23 cellular contexts compared by ENCODE assay signal in the genomic region with DNA sequence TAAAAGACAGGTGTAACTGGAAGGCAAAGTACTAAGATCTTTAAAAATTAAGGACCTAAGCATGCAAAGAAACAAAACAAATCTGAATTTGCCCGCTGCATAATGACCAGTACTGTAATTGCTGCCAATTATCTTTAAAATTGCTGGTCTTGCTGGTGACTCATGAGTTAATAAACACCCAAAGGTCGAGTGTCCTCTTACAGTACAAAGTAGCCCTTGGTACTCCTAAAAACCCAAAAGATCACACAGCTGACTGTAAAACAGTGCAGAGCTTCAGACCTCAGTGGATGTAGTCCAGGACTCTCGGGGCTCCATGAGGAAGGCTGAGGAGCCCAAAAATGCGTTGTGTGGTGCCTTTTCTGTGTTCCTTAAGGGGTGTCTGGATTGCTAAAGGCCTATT.
DNase-seq lines count a peak whose midpoint lies in the region; ATAC-seq and TF ChIP-seq lines count a peak whose summit lies in the region.
"Had no signal": no experiment of that assay in that cellular context is flagged by ENCODE, and none has a peak within 500 bp of the region (broad histone marks: within the 10 kb centered on the region; RNA-seq: fewer than 3 reads in every experiment).

No MANE protein-coding gene starts in this region.

- no peaks in the 10 kb centered on the region for H3K36me3 ChIP-seq in breast epithelium

- no peak for ATAC-seq in GM19455 (IDR thresholded peaks at IDR 0.05; ENCODE audit: unreplicated experiment)
- ATAC-seq: HCT116, PC-3 had no signal

- intact Hi-C loops in MCF 10A (cut with micrococcal nuclease), result no loop called here
- intact Hi-C loops in breast epithelium (cut with DNase I; ENCODE audit: low total_unique reads), result no loop called here

- no peaks in the 10 kb centered on the region for H3K4me1 ChIP-seq in breast epithelium

- BruUV-seq in MCF 10A (replicated peaks; lab: Mats Ljungman, UMichigan), result no TSS peak

- CTCF ChIA-PET in MCF 10A (lab: Yijun Ruan, JAX), result interaction anchor here (0.5 to 0.6 kb wide), 3 partner anchors 52 to 1193 kb away, joined by 3 to 4 read pairs (median 3); no protein-coding TSS in a partner anchor
- CTCF ChIA-PET in activated CD4-positive, alpha-beta memory T cell treated with anti-CD3 and anti-CD28 coated beads, Interleukin-2, amount 10 ng/mL, durations not matched to agents 7 days and 5 days (lab: Charles Lee), result no interaction called here

- peaks cover 6% of the 10 kb centered on the region for H3K4me1 Mint-ChIP-seq in MCF 10A (ENCODE audit: insufficient read depth, unreplicated experiment)
- no peaks in the 10 kb centered on the region for H3K4me1 Mint-ChIP-seq in activated CD4-positive, alpha-beta memory T cell treated with anti-CD3 and anti-CD28 coated beads, Interleukin-2, amount 10 ng/mL, durations not matched to agents 7 days and 5 days
- H3K4me1 Mint-ChIP-seq: CD14-positive monocyte had no signal

- no peak overlapping the region for H3K27ac ChIP-seq in breast epithelium
- H3K27ac ChIP-seq: GM23248, RWPE1, SK-N-MC had no signal

- H3K9me3 Mint-ChIP-seq in MCF 10A (ENCODE audit: unreplicated experiment), result peaks cover 7% of the 10 kb centered on the region
- peaks cover 3% of the 10 kb centered on the region for H3K9me3 Mint-ChIP-seq in activated CD4-positive, alpha-beta memory T cell treated with anti-CD3 and anti-CD28 coated beads, Interleukin-2, amount 10 ng/mL, durations not matched to agents 7 days and 5 days

- H3K4me3 ChIP-seq in breast epithelium, result no peak overlapping the region
- H3K4me3 ChIP-seq: GM23248, SK-N-MC had no signal

- no peak for TF ChIP-seq CTCF in MCF 10A (IDR thresholded peaks at IDR 0.05; ENCODE audit: unreplicated experiment)
- no peak for TF ChIP-seq CTCF in breast epithelium (IDR thresholded peaks at IDR 0.05)

- DNase-seq in MCF 10A (ENCODE audit: unreplicated experiment), result no peak
- no peak for DNase-seq in breast epithelium (ENCODE audit: low spot score in 2 of 2)
- DNase-seq in NCI-H748 treated with DMSO at 0.1 percent for 48 hours (lab: John Stamatoyannopoulos, UW), result peak; percentile 21
- DNase-seq in kidney tubule cell (ENCODE audit: low spot score), result peak; percentile 38
- peak; percentile 34 for DNase-seq in renal cortical epithelial cell (ENCODE audit: low read depth)
- DNase-seq in RKO (ENCODE audit: low spot score), result no peak
- DNase-seq in activated CD4-positive, alpha-beta memory T cell treated with anti-CD3 and anti-CD28 coated beads, Interleukin-2, amount 10 ng/mL, durations not matched to agents 7 days and 5 days, result no peak
- DNase-seq: DND-41, GM23248, KG1, MV-4-11, NCI-H1105 treated with DMSO at 0.1 percent for 48 hours, NCI-H1694 treated with DMSO at 0.1 percent for 48 hours, NCI-H510A, NCI-H82, PC-3, SHP77 treated with DMSO at 0.1 percent for 48 hours, SW 1271 had no signal

- POLR2A ChIA-PET in MCF 10A (lab: Yijun Ruan, JAX), result no interaction called here
- POLR2A ChIA-PET in activated CD4-positive, alpha-beta memory T cell treated with anti-CD3 and anti-CD28 coated beads, Interleukin-2, amount 10 ng/mL, durations not matched to agents 7 days and 5 days (lab: Charles Lee), result no interaction called here

- H3K4me3 Mint-ChIP-seq in MCF 10A (ENCODE audit: unreplicated experiment), result no peak overlapping the region
- no peak overlapping the region for H3K4me3 Mint-ChIP-seq in activated CD4-positive, alpha-beta memory T cell treated with anti-CD3 and anti-CD28 coated beads, Interleukin-2, amount 10 ng/mL, durations not matched to agents 7 days and 5 days
- H3K4me3 Mint-ChIP-seq: CD14-positive monocyte had no signal

- H3K27me3 Mint-ChIP-seq in MCF 10A (ENCODE audit: insufficient read depth, unreplicated experiment), result no peaks in the 10 kb centered on the region
- no peaks in the 10 kb centered on the region for H3K27me3 Mint-ChIP-seq in activated CD4-positive, alpha-beta memory T cell treated with anti-CD3 and anti-CD28 coated beads, Interleukin-2, amount 10 ng/mL, durations not matched to agents 7 days and 5 days

- no peaks in the 10 kb centered on the region for H3K9me3 ChIP-seq in breast epithelium

- TF ChIP-seq POLR2A in breast epithelium (IDR thresholded peaks at IDR 0.05), result no peak

- H3K27ac Mint-ChIP-seq in MCF 10A (ENCODE audit: low read depth, unreplicated experiment), result peak overlapping the region; percentile 44
- H3K27ac Mint-ChIP-seq in activated CD4-positive, alpha-beta memory T cell treated with anti-CD3 and anti-CD28 coated beads, Interleukin-2, amount 10 ng/mL, durations not matched to agents 7 days and 5 days, result no peak overlapping the region
- H3K27ac Mint-ChIP-seq: CD14-positive monocyte had no signal

- H3K36me3 Mint-ChIP-seq in MCF 10A (ENCODE audit: insufficient read depth, unreplicated experiment), result no peaks in the 10 kb centered on the region
- no peaks in the 10 kb centered on the region for H3K36me3 Mint-ChIP-seq in activated CD4-positive, alpha-beta memory T cell treated with anti-CD3 and anti-CD28 coated beads, Interleukin-2, amount 10 ng/mL, durations not matched to agents 7 days and 5 days (ENCODE audit: low read depth)
- H3K36me3 Mint-ChIP-seq: CD14-positive monocyte had no signal

- no peaks in the 10 kb centered on the region for H3K27me3 ChIP-seq in breast epithelium

Comparison
In these comparisons a context has a peak if more than half of its experiments do, and no peak if none do; other contexts are left out.
1. DNase-seq: peak in NCI-H748 treated with DMSO at 0.1 percent for 48 hours (single experiment), kidney tubule cell (single experiment) and renal cortical epithelial cell (single experiment); none in MCF 10A (single experiment), breast epithelium (0 of 2), RKO (single experiment) and activated CD4-positive, alpha-beta memory T cell treated with anti-CD3 and anti-CD28 coated beads, Interleukin-2, amount 10 ng/mL, durations not matched to agents 7 days and 5 days (single experiment).